ENCODE assay signal across 17 cellular contexts in the genomic region with DNA sequence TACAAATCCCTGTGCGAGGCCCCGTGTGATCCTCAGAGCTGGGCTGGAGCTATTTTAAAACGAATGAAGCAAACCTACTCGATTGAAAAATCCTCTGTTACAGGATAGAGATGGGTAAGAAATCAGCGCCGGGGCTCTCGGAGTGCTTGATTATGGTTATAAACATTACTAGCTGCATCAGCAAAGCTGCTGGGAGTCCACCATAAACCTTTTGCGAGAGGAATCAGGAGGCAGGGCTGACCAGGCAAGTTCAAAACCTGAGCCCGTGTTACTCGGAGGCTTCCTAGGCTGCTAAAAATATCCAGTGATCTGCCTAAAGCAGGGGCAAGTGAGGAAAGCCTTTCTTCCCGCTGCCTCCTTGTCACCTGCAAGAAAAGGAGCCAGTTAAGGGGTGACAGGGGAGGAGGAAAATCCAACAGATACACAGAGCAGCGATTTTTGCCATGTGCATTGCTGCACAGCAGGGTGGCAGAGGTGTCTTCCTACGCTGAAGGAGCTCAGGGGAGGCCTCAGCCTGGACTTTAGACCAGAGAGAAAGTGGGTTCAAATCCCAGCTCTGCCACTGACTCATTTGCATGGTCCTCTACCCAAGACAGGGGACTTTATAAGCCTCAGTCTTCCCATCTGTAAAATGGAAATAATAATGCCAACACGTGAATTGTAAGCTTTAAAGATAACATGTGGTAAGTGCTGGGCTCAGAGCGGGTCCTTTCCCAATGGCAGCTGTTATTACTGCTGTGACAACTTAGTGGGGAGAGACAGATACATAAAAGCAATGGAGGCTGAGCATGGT.
DNase-seq lines count a peak whose midpoint lies in the region; ATAC-seq and TF ChIP-seq lines count a peak whose summit lies in the region.
"Had no signal": no experiment of that assay in that cellular context is flagged by ENCODE, and none has a peak within 500 bp of the region (broad histone marks: within the 10 kb centered on the region; RNA-seq: fewer than 3 reads in every experiment).

No MANE protein-coding gene starts in this region.

- H3F3A ChIP-seq in GM23338 (replicated peaks; ENCODE audit: low read depth) = no peaks in the 10 kb centered on the region

- H3K27ac Mint-ChIP-seq in GM23338 = no peak overlapping the region

- H3K4me3 Mint-ChIP-seq in GM23338 = no peak overlapping the region
- H3K4me3 Mint-ChIP-seq: CD4-positive, alpha-beta memory T cell had no signal

- H3K79me2 ChIP-seq in GM23338 (replicated peaks; ENCODE audit: insufficient read depth) (no peaks in the 10 kb centered on the region), hepatocyte (no peaks in the 10 kb centered on the region)

- H4K20me1 ChIP-seq in GM23338 (replicated peaks; ENCODE audit: insufficient read depth) = no peaks in the 10 kb centered on the region
- no peaks in the 10 kb centered on the region for H4K20me1 ChIP-seq in hepatocyte (ENCODE audit: insufficient read depth, poor library complexity, severe bottlenecking)

- H3K9me2 ChIP-seq in GM23338 (ENCODE audit: insufficient read depth) (no peaks in the 10 kb centered on the region), hepatocyte (replicated peaks; ENCODE audit: insufficient read depth) (no peaks in the 10 kb centered on the region)

- H3K4me3 ChIP-seq in GM23338 (no peak overlapping the region), NT2/D1 (ENCODE audit: insufficient read length, low read depth) (no peak overlapping the region), hepatocyte (no peak overlapping the region), psoas muscle (no peak overlapping the region), upper lobe of right lung (no peak overlapping the region)

- peaks cover 3% of the 10 kb centered on the region for H3K27me3 Mint-ChIP-seq in GM23338 (ENCODE audit: insufficient read depth, low read depth, poor library complexity)

- peaks cover 2% of the 10 kb centered on the region; the same call in 1 of the 3 replicates for H3K36me3 Mint-ChIP-seq in GM23338 (ENCODE audit: low read depth)
- H3K36me3 Mint-ChIP-seq: CD4-positive, alpha-beta memory T cell had no signal

- H3K4me1 ChIP-seq in GM23338 (ENCODE audit: insufficient read depth) (0 out of 2 replicates have a peak, but pooled peaks cover 4% of the 10 kb centered on the region), NT2/D1 (ENCODE audit: insufficient read depth, insufficient read length) (peaks cover 2% of the 10 kb centered on the region), hepatocyte (ENCODE audit: insufficient read depth) (no peaks in the 10 kb centered on the region), psoas muscle (peaks cover 7% of the 10 kb centered on the region), upper lobe of right lung (no peaks in the 10 kb centered on the region)
- H3K4me1 ChIP-seq: BE2C had no signal

- no peak for DNase-seq in GM23338 (ENCODE audit: low spot score)
- DNase-seq in NT2/D1 (ENCODE audit: low read depth, low spot score) = no peak
- no peak for DNase-seq in hepatocyte (ENCODE audit: low spot score)
- no peak for DNase-seq in psoas muscle
- no peak for DNase-seq in upper lobe of right lung
- DNase-seq in NCI-H524 treated with DMSO at 0.1 percent for 48 hours (lab: John Stamatoyannopoulos, UW) = no peak
- DNase-seq in HuH-7 (ENCODE audit: low spot score) = no peak
- DNase-seq: BE2C; CD4-positive, alpha-beta memory T cell; H7; Kasumi-1; NCI-H1105 treated with DMSO at 0.1 percent for 48 hours; NCI-H187; NCI-H446 treated with DMSO at 0.1 percent for 48 hours; NCI-H82; SHP77 treated with DMSO at 0.1 percent for 48 hours had no signal

- H3K9me3 ChIP-seq in NT2/D1 (ENCODE audit: insufficient read depth, low read length) (peaks cover 27% of the 10 kb centered on the region), hepatocyte (ENCODE audit: low read depth) (no peaks in the 10 kb centered on the region), psoas muscle (peaks cover 4% of the 10 kb centered on the region), upper lobe of right lung (no peaks in the 10 kb centered on the region)

- peak overlapping the region; percentile 26 for H3K9ac ChIP-seq in NT2/D1 (ENCODE audit: insufficient read length, low read depth)

- peak overlapping the region; percentile 90 for H2AFZ ChIP-seq in GM23338
- H2AFZ ChIP-seq in hepatocyte = peak overlapping the region; percentile 14

- peaks cover 17% of the 10 kb centered on the region for H3K4me1 Mint-ChIP-seq in GM23338
- H3K4me1 Mint-ChIP-seq: CD4-positive, alpha-beta memory T cell had no signal

- H3K27me3 ChIP-seq in GM23338 (ENCODE audit: insufficient read depth) = no peaks in the 10 kb centered on the region
- H3K27me3 ChIP-seq in NT2/D1 (ENCODE audit: insufficient read depth, insufficient read length) = no peaks in the 10 kb centered on the region
- H3K27me3 ChIP-seq in hepatocyte = no peaks in the 10 kb centered on the region
- H3K27me3 ChIP-seq in psoas muscle (ENCODE audit: insufficient read depth in 3 of 3, low read length in 2 of 3) = no peaks in the 10 kb centered on the region
- H3K27me3 ChIP-seq in upper lobe of right lung = no peaks in the 10 kb centered on the region
- H3K27me3 ChIP-seq: BE2C had no signal

- H3K27ac ChIP-seq in GM23338 (ENCODE audit: low read depth) = no peak overlapping the region
- H3K27ac ChIP-seq in hepatocyte = no peak overlapping the region
- peak overlapping the region; percentile 16 for H3K27ac ChIP-seq in psoas muscle
- no peak overlapping the region for H3K27ac ChIP-seq in upper lobe of right lung

- H3K36me3 ChIP-seq in GM23338 (ENCODE audit: insufficient read depth) = no peaks in the 10 kb centered on the region
- no peaks in the 10 kb centered on the region for H3K36me3 ChIP-seq in NT2/D1 (ENCODE audit: insufficient read depth, insufficient read length, low read length)
- no peaks in the 10 kb centered on the region for H3K36me3 ChIP-seq in hepatocyte (replicated peaks; ENCODE audit: insufficient read depth, low read depth)
- no peaks in the 10 kb centered on the region for H3K36me3 ChIP-seq in psoas muscle (ENCODE audit: insufficient read depth in 1 of 2, low read depth in 1 of 2)
- H3K36me3 ChIP-seq in upper lobe of right lung = no peaks in the 10 kb centered on the region
- H3K36me3 ChIP-seq: BE2C had no signal

- H3K4me2 ChIP-seq in GM23338 (no peak overlapping the region), hepatocyte (peak overlapping the region; percentile 58)

- ATAC-seq in GM23338 (no peak), psoas muscle (peak in 3 of 4 donors; percentile 60 to 80 (median 67)), upper lobe of right lung (no peak)
- ATAC-seq: Panc1 had no signal

- H3K9me3 Mint-ChIP-seq in GM23338 = peaks cover 18% of the 10 kb centered on the region

- intact Hi-C loops in psoas muscle (cut with DNase I) (loop anchor here in 1 of 2 donors (5.0 kb wide), 1 partner anchor 41 kb away; no protein-coding TSS in a partner anchor), upper lobe of right lung (cut with DNase I) (no loop called here)

- 61% methylated on average over 15 of the region's 15 CpGs for WGBS in hepatocyte (ENCODE audit: low lambda C conversion rate, missing lambda C conversion rate)
- 35 to 48% (median 36%) methylated on average over 15 of the region's 15 CpGs for WGBS in psoas muscle, 3 donors

- TF ChIP-seq CTCF in GM23338 (conservative IDR thresholded peaks at IDR 0.05; ENCODE audit: low read depth in 2 of 2) (no peak), hepatocyte (IDR thresholded peaks at IDR 0.05; ENCODE audit: poor library complexity) (no peak), psoas muscle (IDR thresholded peaks at IDR 0.05) (no peak), upper lobe of right lung (IDR thresholded peaks at IDR 0.05) (no peak)

TF ChIP-seq in GM23338, 12 proteins besides CTCF, POLR2A, EP300 and RAD21 (continues in another document):
- no peak for TF ChIP-seq STAT1 (IDR thresholded peaks at IDR 0.05; ENCODE audit: unreplicated experiment)
- TF ChIP-seq, protein P1, sequence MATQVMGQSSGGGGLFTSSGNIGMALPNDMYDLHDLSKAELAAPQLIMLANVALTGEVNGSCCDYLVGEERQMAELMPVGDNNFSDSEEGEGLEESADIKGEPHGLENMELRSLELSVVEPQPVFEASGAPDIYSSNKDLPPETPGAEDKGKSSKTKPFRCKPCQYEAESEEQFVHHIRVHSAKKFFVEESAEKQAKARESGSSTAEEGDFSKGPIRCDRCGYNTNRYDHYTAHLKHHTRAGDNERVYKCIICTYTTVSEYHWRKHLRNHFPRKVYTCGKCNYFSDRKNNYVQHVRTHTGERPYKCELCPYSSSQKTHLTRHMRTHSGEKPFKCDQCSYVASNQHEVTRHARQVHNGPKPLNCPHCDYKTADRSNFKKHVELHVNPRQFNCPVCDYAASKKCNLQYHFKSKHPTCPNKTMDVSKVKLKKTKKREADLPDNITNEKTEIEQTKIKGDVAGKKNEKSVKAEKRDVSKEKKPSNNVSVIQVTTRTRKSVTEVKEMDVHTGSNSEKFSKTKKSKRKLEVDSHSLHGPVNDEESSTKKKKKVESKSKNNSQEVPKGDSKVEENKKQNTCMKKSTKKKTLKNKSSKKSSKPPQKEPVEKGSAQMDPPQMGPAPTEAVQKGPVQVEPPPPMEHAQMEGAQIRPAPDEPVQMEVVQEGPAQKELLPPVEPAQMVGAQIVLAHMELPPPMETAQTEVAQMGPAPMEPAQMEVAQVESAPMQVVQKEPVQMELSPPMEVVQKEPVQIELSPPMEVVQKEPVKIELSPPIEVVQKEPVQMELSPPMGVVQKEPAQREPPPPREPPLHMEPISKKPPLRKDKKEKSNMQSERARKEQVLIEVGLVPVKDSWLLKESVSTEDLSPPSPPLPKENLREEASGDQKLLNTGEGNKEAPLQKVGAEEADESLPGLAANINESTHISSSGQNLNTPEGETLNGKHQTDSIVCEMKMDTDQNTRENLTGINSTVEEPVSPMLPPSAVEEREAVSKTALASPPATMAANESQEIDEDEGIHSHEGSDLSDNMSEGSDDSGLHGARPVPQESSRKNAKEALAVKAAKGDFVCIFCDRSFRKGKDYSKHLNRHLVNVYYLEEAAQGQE (IDR thresholded peaks at IDR 0.05; ENCODE audit: unreplicated experiment) = no peak
- no peak for TF ChIP-seq ZNF331 (CRISPR knock-in tag; IDR thresholded peaks at IDR 0.05; ENCODE audit: low read depth)
- no peak for TF ChIP-seq POLR2AphosphoS5 (IDR thresholded peaks at IDR 0.05; ENCODE audit: low read depth)
- no peak for TF ChIP-seq EZH2 (IDR thresholded peaks at IDR 0.05; ENCODE audit: low read depth, unreplicated experiment)
- no peak for TF ChIP-seq JUNB (IDR thresholded peaks at IDR 0.05; ENCODE audit: unreplicated experiment)
- no peak for TF ChIP-seq NANOG (IDR thresholded peaks at IDR 0.05; ENCODE audit: borderline replicate concordance)
- TF ChIP-seq, protein P2, sequence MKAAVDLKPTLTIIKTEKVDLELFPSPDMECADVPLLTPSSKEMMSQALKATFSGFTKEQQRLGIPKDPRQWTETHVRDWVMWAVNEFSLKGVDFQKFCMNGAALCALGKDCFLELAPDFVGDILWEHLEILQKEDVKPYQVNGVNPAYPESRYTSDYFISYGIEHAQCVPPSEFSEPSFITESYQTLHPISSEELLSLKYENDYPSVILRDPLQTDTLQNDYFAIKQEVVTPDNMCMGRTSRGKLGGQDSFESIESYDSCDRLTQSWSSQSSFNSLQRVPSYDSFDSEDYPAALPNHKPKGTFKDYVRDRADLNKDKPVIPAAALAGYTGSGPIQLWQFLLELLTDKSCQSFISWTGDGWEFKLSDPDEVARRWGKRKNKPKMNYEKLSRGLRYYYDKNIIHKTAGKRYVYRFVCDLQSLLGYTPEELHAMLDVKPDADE (IDR thresholded peaks at IDR 0.05) = no peak
- no peak for TF ChIP-seq CREB1 (CRISPR knock-in tag; IDR thresholded peaks at IDR 0.05; ENCODE audit: low read depth)

Comparison
In these comparisons a context has a peak if more than half of its experiments do, and no peak if none do; other contexts are left out.
1. ATAC-seq: peak in psoas muscle (3 of 4); none in GM23338 (single experiment) and upper lobe of right lung (single experiment).